Comparison of ENCODE assay signal across 1 cellular context in genomic region chr17:77451271-77451893, GRCh38.
TF ChIP-seq lines count a peak whose summit lies in the region.

No MANE protein-coding gene starts in this region.

TF ChIP-seq in SK-N-SH, 30 proteins besides CTCF, POLR2A, EP300 and RAD21 (continued from another document):
- TF ChIP-seq PBX3 (IDR thresholded peaks at IDR 0.05) (no peak), USF2 (IDR thresholded peaks at IDR 0.05; ENCODE audit: borderline replicate concordance, low read depth, low read length) (peak; percentile 62; the same call in 1 of the 2 replicates), NRF1 (IDR thresholded peaks at IDR 0.05; ENCODE audit: low read depth, low read length) (peak; percentile 34; the same call in 1 of the 2 replicates), FOXM1 (IDR thresholded peaks at IDR 0.05; ENCODE audit: low read depth) (no peak), CHD2 (IDR thresholded peaks at IDR 0.05; ENCODE audit: low read length, partially characterized antibody) (no peak), TEAD4 (IDR thresholded peaks at IDR 0.05; ENCODE audit: borderline replicate concordance, insufficient read depth) (no peak), RFX5 (IDR thresholded peaks at IDR 0.05; ENCODE audit: low read length) (no peak), YY1 (IDR thresholded peaks at IDR 0.05; ENCODE audit: low read depth) (no peak), FOSL2 (IDR thresholded peaks at IDR 0.05; ENCODE audit: borderline replicate concordance, low read depth) (no peak), NFIC (IDR thresholded peaks at IDR 0.05; ENCODE audit: borderline replicate concordance) (peak; percentile 44; the same call in 1 of the 2 replicates), MAX (IDR thresholded peaks at IDR 0.05; ENCODE audit: low read depth) (peak; percentile 86), JUND (IDR thresholded peaks at IDR 0.05) (no peak), USF1 (IDR thresholded peaks at IDR 0.05; ENCODE audit: borderline replicate concordance, low read depth) (peak; percentile 91), FOXJ3 (CRISPR knock-in tag; IDR thresholded peaks at IDR 0.05) (peak; percentile 28; the same call in 1 of the 2 replicates), ELF1 (IDR thresholded peaks at IDR 0.05) (no peak)
